ENCODE assay signal across 11 cellular contexts in genomic region chr9:121744687-121745395, GRCh38.
DNase-seq lines count a peak whose midpoint lies in the region; ATAC-seq and TF ChIP-seq lines count a peak whose summit lies in the region.
"Had no signal": no experiment of that assay in that cellular context is flagged by ENCODE, and none has a peak within 500 bp of the region (broad histone marks: within the 10 kb centered on the region; RNA-seq: fewer than 3 reads in every experiment).

No MANE protein-coding gene starts in this region.

- CTCF ChIA-PET in MCF 10A (lab: Yijun Ruan, JAX): interaction anchor here (0.6 to 3.3 kb wide), 10 partner anchors 10 to 521 kb away, joined by 3 to 8 read pairs (median 3); no protein-coding TSS in a partner anchor

- TF ChIP-seq CTCF in breast epithelium (IDR thresholded peaks at IDR 0.05) (no peak), MCF 10A (IDR thresholded peaks at IDR 0.05; ENCODE audit: unreplicated experiment) (no peak), colonic mucosa (IDR thresholded peaks at IDR 0.05) (no peak), upper lobe of left lung (IDR thresholded peaks at IDR 0.05) (no peak)

- TF ChIP-seq EP300 in upper lobe of left lung (IDR thresholded peaks at IDR 0.05): no peak

- 61 to 81% methylated on average over 9 to 11 of the region's 11 CpGs for WGBS in upper lobe of left lung, 2 donors

- no peaks in the 10 kb centered on the region for H3K9me3 Mint-ChIP-seq in MCF 10A (ENCODE audit: unreplicated experiment)
- H3K9me3 Mint-ChIP-seq: activated naive CD4-positive, alpha-beta T cell treated with anti-CD3 and anti-CD28 coated beads for 36 hours had no signal

- DNase-seq in breast epithelium (ENCODE audit: low spot score in 2 of 2) (no peak), MCF 10A (ENCODE audit: unreplicated experiment) (no peak), colonic mucosa (no peak), upper lobe of left lung (no peak), NOMO-1 (lab: John Stamatoyannopoulos, UW; ENCODE audit: unreplicated experiment in 2 of 2) (no peak), pons (ENCODE audit: low spot score) (no peak)
- no peak for DNase-seq in stimulated activated naive CD4-positive, alpha-beta T cell (lab: John Stamatoyannopoulos, UW)
- DNase-seq: NCI-H1930, T-helper 17 cell had no signal

- ATAC-seq in upper lobe of left lung (ENCODE audit: low FRiP score in 2 of 2): no peak
- ATAC-seq: T-helper 17 cell had no signal

- H3K27me3 Mint-ChIP-seq in MCF 10A (ENCODE audit: insufficient read depth, unreplicated experiment): no peaks in the 10 kb centered on the region

- H3K27ac Mint-ChIP-seq in MCF 10A (ENCODE audit: low read depth, unreplicated experiment): no peak overlapping the region
- H3K27ac Mint-ChIP-seq: activated naive CD4-positive, alpha-beta T cell treated with anti-CD3 and anti-CD28 coated beads for 36 hours; T-helper 17 cell had no signal

- H3K36me3 ChIP-seq in breast epithelium: no peaks in the 10 kb centered on the region
- H3K36me3 ChIP-seq in colonic mucosa: no peaks in the 10 kb centered on the region
- H3K36me3 ChIP-seq in mucosa of rectum (ENCODE audit: control insufficient read depth in 2 of 2, insufficient read depth in 2 of 2, low read length in 2 of 2): peaks cover 6 to 11% of the 10 kb centered on the region in 2 donors
- H3K36me3 ChIP-seq in upper lobe of left lung: peaks cover 0 to 5% (median 0%) of the 10 kb centered on the region in 4 donors

- POLR2A ChIA-PET in MCF 10A (lab: Yijun Ruan, JAX): no interaction called here

- H3K9me3 ChIP-seq in breast epithelium: no peaks in the 10 kb centered on the region
- no peaks in the 10 kb centered on the region for H3K9me3 ChIP-seq in colonic mucosa
- H3K9me3 ChIP-seq in mucosa of rectum (ENCODE audit: control insufficient read depth in 2 of 2, low read length in 2 of 2): no peaks in the 10 kb centered on the region
- H3K9me3 ChIP-seq in upper lobe of left lung: no peaks in the 10 kb centered on the region

- H3K4me3 Mint-ChIP-seq in MCF 10A (ENCODE audit: unreplicated experiment): no peak overlapping the region
- H3K4me3 Mint-ChIP-seq: activated naive CD4-positive, alpha-beta T cell treated with anti-CD3 and anti-CD28 coated beads for 36 hours; T-helper 17 cell had no signal

- H3K27me3 ChIP-seq in breast epithelium (no peaks in the 10 kb centered on the region), colonic mucosa (no peaks in the 10 kb centered on the region), mucosa of rectum (ENCODE audit: control insufficient read depth in 2 of 2, insufficient read depth in 2 of 2, low read length in 2 of 2) (no peaks in the 10 kb centered on the region), upper lobe of left lung (no peaks in the 10 kb centered on the region)

- H3K4me3 ChIP-seq in breast epithelium (peak overlapping the region in 2 of 3 donors; percentile 52 to 64), colonic mucosa (peak overlapping the region; percentile 37), mucosa of rectum (ENCODE audit: low read length in 2 of 2) (peak overlapping the region; percentile 9 to 29), upper lobe of left lung (peak overlapping the region in 3 of 4 donors; percentile 45 to 60 (median 55))

- H3K4me1 Mint-ChIP-seq in MCF 10A (ENCODE audit: insufficient read depth, unreplicated experiment): peaks cover 13% of the 10 kb centered on the region

- H3K4me1 ChIP-seq in breast epithelium (peaks cover 13 to 45% of the 10 kb centered on the region in 2 donors), colonic mucosa (peaks cover 15% of the 10 kb centered on the region), mucosa of rectum (ENCODE audit: control insufficient read depth in 2 of 2, insufficient read depth in 2 of 2, low read length in 2 of 2) (peaks cover 42 to 61% of the 10 kb centered on the region in 2 donors), upper lobe of left lung (peaks cover 69 to 78% (median 74%) of the 10 kb centered on the region in 4 donors)

- H3K36me3 Mint-ChIP-seq in MCF 10A (ENCODE audit: insufficient read depth, unreplicated experiment): peaks cover 6% of the 10 kb centered on the region

- intact Hi-C loops in breast epithelium (cut with DNase I; ENCODE audit: low total_unique reads) (loop anchor here (5.0 kb wide), 1 partner anchor 43 kb away; no protein-coding TSS in a partner anchor), MCF 10A (cut with micrococcal nuclease) (loop anchor here (1.0 kb wide), 1 partner anchor 247 kb away; no protein-coding TSS in a partner anchor), colonic mucosa (cut with DNase I) (loop anchor here (5.0 kb wide), 1 partner anchor 247 kb away; no protein-coding TSS in a partner anchor)

- no TSS peak for BruUV-seq in MCF 10A (replicated peaks; lab: Mats Ljungman, UMichigan)

- H3K9ac ChIP-seq in colonic mucosa (ENCODE audit: low read depth in 2 of 2, low read length in 2 of 2) (peak overlapping the region; percentile 38 to 83), mucosa of rectum (ENCODE audit: low read depth in 1 of 2, low read length in 2 of 2) (peak overlapping the region; percentile 38 to 90)

- peak overlapping the region; percentile 88 to 92 for H3K27ac ChIP-seq in breast epithelium
- peak overlapping the region; percentile 82 for H3K27ac ChIP-seq in colonic mucosa
- H3K27ac ChIP-seq in mucosa of rectum (ENCODE audit: low read depth in 2 of 2, low read length in 2 of 2): peak overlapping the region; percentile 92 to 96
- H3K27ac ChIP-seq in upper lobe of left lung: peak overlapping the region; percentile 84 to 95 (median 92)

- no peak for TF ChIP-seq POLR2A in breast epithelium (IDR thresholded peaks at IDR 0.05)
- TF ChIP-seq POLR2A in upper lobe of left lung (IDR thresholded peaks at IDR 0.05): no peak
